In the genomic region with DNA sequence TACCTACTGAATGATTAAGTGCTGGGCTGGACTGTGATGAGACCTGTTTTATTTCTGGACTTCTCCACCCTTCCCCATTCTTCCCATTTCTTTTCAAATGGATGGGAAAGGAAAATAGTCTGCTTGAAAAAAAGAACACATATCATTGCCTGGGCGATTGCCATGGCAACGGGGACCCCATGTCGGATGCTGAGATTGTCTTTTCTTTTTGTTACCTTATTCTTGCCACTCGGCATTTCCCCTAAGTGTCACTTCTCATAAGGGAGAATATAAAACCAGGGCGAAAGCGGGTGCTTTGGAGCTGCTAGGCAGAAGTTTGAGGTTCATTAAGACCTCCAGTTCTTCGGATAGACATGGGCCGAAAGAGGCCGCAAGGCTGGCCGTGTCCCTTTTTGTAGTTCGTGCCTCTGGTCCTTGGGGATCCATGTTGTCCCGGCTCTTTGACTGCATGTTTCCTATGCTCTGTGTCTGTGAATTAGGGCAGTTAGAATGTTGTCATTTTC, we compare ENCODE assay signal across 12 cellular contexts. TPM values are rescaled to one million over a fixed set of nuclear protein-coding genes. Genes with fewer than 3 reads are reported as not detected.
A peak's percentile ranks its signal among the peaks of the same experiment; 100 is the strongest.
DNase-seq lines count a peak whose midpoint lies in the region; ATAC-seq and TF ChIP-seq lines count a peak whose summit lies in the region.
"Had no signal": no experiment of that assay in that cellular context is flagged by ENCODE, and none has a peak within 500 bp of the region (broad histone marks: within the 10 kb centered on the region; RNA-seq: fewer than 3 reads in every experiment).

No MANE protein-coding gene starts in this region.

- H3K9me3 Mint-ChIP-seq in activated CD4-positive, alpha-beta T cell treated with anti-CD3 and anti-CD28 coated beads for 36 hours (ENCODE audit: low read depth): no peaks in the 10 kb centered on the region

- H3K9ac ChIP-seq in SK-N-MC (ENCODE audit: insufficient read length): no peak overlapping the region

- H2AFZ ChIP-seq in osteoblast (ENCODE audit: low read length): no peak overlapping the region

- no peaks in the 10 kb centered on the region for H3K79me2 ChIP-seq in osteoblast (ENCODE audit: insufficient read depth, low read length)

- CTCF ChIA-PET in activated CD4-positive, alpha-beta T cell treated with anti-CD3 and anti-CD28 coated beads for 36 hours (lab: Charles Lee): interaction anchor here (0.6 to 1.1 kb wide), 4 partner anchors 9 to 161 kb away, joined by 3 read pairs; no protein-coding TSS in a partner anchor

- TF ChIP-seq POLR2A in esophagus muscularis mucosa (IDR thresholded peaks at IDR 0.05; ENCODE audit: low read depth): no peak

- TF ChIP-seq CTCF in esophagus muscularis mucosa (IDR thresholded peaks at IDR 0.05) (no peak), brain microvascular endothelial cell (IDR thresholded peaks at IDR 0.05; ENCODE audit: low read depth, low read length, missing control alignments) (no peak), osteoblast (IDR thresholded peaks at IDR 0.05; ENCODE audit: extremely low read depth, low read depth, low read length) (no peak)

- no peak for TF ChIP-seq EP300 in esophagus muscularis mucosa (IDR thresholded peaks at IDR 0.05)

- intact Hi-C loops in activated CD4-positive, alpha-beta T cell treated with anti-CD3 and anti-CD28 coated beads for 36 hours (cut with DNase I, micrococcal nuclease): no loop called here
- intact Hi-C loops in esophagus muscularis mucosa (cut with DNase I): no loop called here

- no peak overlapping the region for H3K4me2 ChIP-seq in osteoblast (ENCODE audit: insufficient read depth, low read length)

- no peak for DNase-seq in activated CD4-positive, alpha-beta T cell treated with anti-CD3 and anti-CD28 coated beads for 36 hours
- no peak for DNase-seq in activated CD4-positive, alpha-beta T cell treated with anti-CD3 and anti-CD28 coated beads for 4 hours
- DNase-seq in SK-N-MC (ENCODE audit: low read depth, low spot score) (no peak), esophagus muscularis mucosa (ENCODE audit: extremely low spot score) (no peak), brain microvascular endothelial cell (no peak), osteoblast (ENCODE audit: insufficient read length, low spot score, missing footprints) (no peak)
- DNase-seq in activated effector memory CD4-positive, alpha-beta T cell treated with anti-CD3 and anti-CD28 coated beads, Interleukin-2, amount 50 U/mL, for 16 hours: no peak
- DNase-seq: GM23248; NCI-H1048; stimulated activated CD4-positive, alpha-beta T cell treated with anti-CD3 and anti-CD28 coated beads, Interleukin-2, amount 100 ng/mL, for 48 hours had no signal

- H3K36me3 Mint-ChIP-seq in activated CD4-positive, alpha-beta T cell treated with anti-CD3 and anti-CD28 coated beads for 36 hours (ENCODE audit: low read depth): no peaks in the 10 kb centered on the region

- no peaks in the 10 kb centered on the region for H3K9me3 ChIP-seq in SK-N-MC (ENCODE audit: low read depth, low read length)
- no peaks in the 10 kb centered on the region for H3K9me3 ChIP-seq in esophagus muscularis mucosa
- no peaks in the 10 kb centered on the region for H3K9me3 ChIP-seq in osteoblast (ENCODE audit: low read depth, low read length)

- H3K4me3 ChIP-seq in SK-N-MC: peak overlapping the region; percentile 86
- H3K4me3 ChIP-seq in esophagus muscularis mucosa: peak overlapping the region; percentile 51 to 63 (median 54)
- H3K4me3 ChIP-seq in skin epidermis: peak overlapping the region; percentile 23 to 60 (median 50)
- no peak overlapping the region for H3K4me3 ChIP-seq in brain microvascular endothelial cell (ENCODE audit: low read depth, low read length)
- no peak overlapping the region for H3K4me3 ChIP-seq in osteoblast (ENCODE audit: insufficient read depth, low read length)

- in situ Hi-C loops in brain microvascular endothelial cell (cut with HindIII; ENCODE audit: low pct_ligation_motif_present, low sequenced_read_pairs): no loop called here

- H3K4me1 ChIP-seq in esophagus muscularis mucosa: peaks cover 7 to 14% (median 11%) of the 10 kb centered on the region in 4 donors
- peaks cover 2% of the 10 kb centered on the region for H3K4me1 ChIP-seq in osteoblast (ENCODE audit: insufficient read depth, low read length)

- no peak for ATAC-seq in activated CD4-positive, alpha-beta T cell treated with anti-CD3 and anti-CD28 coated beads for 36 hours

- H3K36me3 ChIP-seq in SK-N-MC (ENCODE audit: insufficient read depth, low read length) (no peaks in the 10 kb centered on the region), esophagus muscularis mucosa (no peaks in the 10 kb centered on the region), brain microvascular endothelial cell (replicated peaks) (no peaks in the 10 kb centered on the region), osteoblast (ENCODE audit: insufficient read depth, low read length) (no peaks in the 10 kb centered on the region)

- POLR2A ChIA-PET in activated CD4-positive, alpha-beta T cell treated with anti-CD3 and anti-CD28 coated beads for 36 hours (lab: Charles Lee): no interaction called here

- peaks cover 0 to 48% (median 6%) of the 10 kb centered on the region in 4 donors for H3K27me3 ChIP-seq in esophagus muscularis mucosa
- H3K27me3 ChIP-seq in brain microvascular endothelial cell (replicated peaks): peaks cover 10% of the 10 kb centered on the region
- peaks cover 35% of the 10 kb centered on the region for H3K27me3 ChIP-seq in osteoblast (ENCODE audit: insufficient read depth, low read length)

- peak overlapping the region; percentile 85 for H3K4me3 Mint-ChIP-seq in activated CD4-positive, alpha-beta T cell treated with anti-CD3 and anti-CD28 coated beads for 36 hours

- H3K4me1 Mint-ChIP-seq in activated CD4-positive, alpha-beta T cell treated with anti-CD3 and anti-CD28 coated beads for 36 hours: peaks cover 57% of the 10 kb centered on the region

- no peaks in the 10 kb centered on the region for H3K27me3 Mint-ChIP-seq in activated CD4-positive, alpha-beta T cell treated with anti-CD3 and anti-CD28 coated beads for 36 hours

- no peaks in the 10 kb centered on the region for H4K20me1 ChIP-seq in osteoblast (ENCODE audit: insufficient read depth, low read length)

- WGBS in esophagus muscularis mucosa: 84% methylated on average over 12 of the region's 12 CpGs

- peak overlapping the region; percentile 88 for H3K27ac Mint-ChIP-seq in activated CD4-positive, alpha-beta T cell treated with anti-CD3 and anti-CD28 coated beads for 36 hours

- H3K27ac ChIP-seq in SK-N-MC: no peak overlapping the region
- no peak overlapping the region for H3K27ac ChIP-seq in esophagus muscularis mucosa (replicated peaks in 1 of 4)
- peak overlapping the region in 14 of 21 experiments; percentile 5 to 82 (median 68) for H3K27ac ChIP-seq in skin epidermis
- no peak overlapping the region for H3K27ac ChIP-seq in brain microvascular endothelial cell
- no peak overlapping the region for H3K27ac ChIP-seq in osteoblast (ENCODE audit: low read depth, low read length)
- H3K27ac ChIP-seq: GM23248 had no signal

RNA-seq across cellular contexts. Expression of a gene that starts 0.8 kb away (rescaled TPM):
- 10 to 100 TPM; 41.8 to 66.7 TPM for total RNA-seq in activated CD4-positive, alpha-beta T cell treated with anti-CD3 and anti-CD28 coated beads for 36 hours
- total RNA-seq in esophagus muscularis mucosa (1 to 10 TPM; 4.3 to 5.1 (median 4.9) TPM), osteoblast (under 0.01 TPM in 1 of 2 replicates, not detected in the other)
- total RNA-seq: endothelial cell of umbilical vein, GM23248 had no signal

Comparison
In these comparisons a context has a peak if more than half of its experiments do, and no peak if none do; other contexts are left out.
1. H3K27ac ChIP-seq: peak in skin epidermis (14 of 21); none in SK-N-MC (single experiment), esophagus muscularis mucosa (0 of 4), brain microvascular endothelial cell (single experiment) and osteoblast (single experiment).
2. H3K4me3 ChIP-seq: peak in SK-N-MC (single experiment), esophagus muscularis mucosa (4 of 4) and skin epidermis (7 of 7); none in brain microvascular endothelial cell (single experiment) and osteoblast (single experiment).
3. RNA of a gene that starts 0.8 kb away (total RNA-seq): 41.8 to 66.7 TPM in activated CD4-positive, alpha-beta T cell treated with anti-CD3 and anti-CD28 coated beads for 36 hours; 4.3 to 5.1 TPM in esophagus muscularis mucosa and under 0.01 TPM in osteoblast; every median in the first group is over 4 times any median in the second.